27 cellular contexts compared by ENCODE assay signal in genomic region chrX:32562261-32562660, GRCh38.
"Had no signal": no experiment of that assay in that cellular context is flagged by ENCODE, and none has a peak within 500 bp of the region (broad histone marks: within the 10 kb centered on the region; RNA-seq: fewer than 3 reads in every experiment).

No MANE protein-coding gene starts in this region.

- H3K36me3 ChIP-seq: neural progenitor cell, ovary, prostate gland, right lobe of liver, stomach, thoracic aorta, thyroid gland, tibial nerve, upper lobe of left lung, uterus had no signal

- ATAC-seq: naive thymus-derived CD4-positive, alpha-beta T cell; natural killer cell; right cardiac atrium; right lobe of liver; stimulated activated effector memory CD8-positive, alpha-beta T cell treated with anti-CD3 and anti-CD28 coated beads, Interleukin-12 subunit alpha, Interleukin-12 subunit beta, amount 100 ng/mL, for 72 hours; stimulated activated naive B cell treated with anti-CD40 and anti-IgM and Interleukin-4, amounts not matched to agents 10 μg/mL and 1 μg/mL and 100 μg/mL, for 72 hours had no signal

- H3K27me3 Mint-ChIP-seq: naive thymus-derived CD4-positive, alpha-beta T cell; stimulated activated naive B cell treated with anti-CD40 and anti-IgM and Interleukin-4, amounts not matched to agents 10 μg/mL and 1 μg/mL and 100 μg/mL, for 72 hours; stimulated activated naive CD8-positive, alpha-beta T cell treated with anti-CD3 and anti-CD28 coated beads, Interleukin-15, Interleukin-2, amounts not matched to agents 100 ng/mL and 50 ng/mL, for 24 hours had no signal

- H3K4me1 Mint-ChIP-seq: naive thymus-derived CD4-positive, alpha-beta T cell; natural killer cell; nephron; neural progenitor cell; stimulated activated effector memory CD8-positive, alpha-beta T cell treated with anti-CD3 and anti-CD28 coated beads, Interleukin-12 subunit alpha, Interleukin-12 subunit beta, amount 100 ng/mL, for 72 hours; stimulated activated naive B cell treated with anti-CD40 and anti-IgM and Interleukin-4, amounts not matched to agents 10 μg/mL and 1 μg/mL and 100 μg/mL, for 72 hours had no signal

- H3K4me1 ChIP-seq: neural progenitor cell, prostate gland, right lobe of liver, sigmoid colon, stomach, thyroid gland, tibial nerve, upper lobe of left lung, uterus had no signal

- H3K9me3 Mint-ChIP-seq: nephron; neural progenitor cell; stimulated activated naive B cell treated with anti-CD40 and anti-IgM and Interleukin-4, amounts not matched to agents 10 μg/mL and 1 μg/mL and 100 μg/mL, for 72 hours; stimulated activated naive CD8-positive, alpha-beta T cell treated with anti-CD3 and anti-CD28 coated beads, Interleukin-15, Interleukin-2, amounts not matched to agents 100 ng/mL and 50 ng/mL, for 24 hours had no signal

- H3K9me3 ChIP-seq: ovary, prostate gland, right lobe of liver, sigmoid colon, thoracic aorta, thyroid gland, tibial nerve, upper lobe of left lung, uterus had no signal

- H3K27ac Mint-ChIP-seq: naive thymus-derived CD4-positive, alpha-beta T cell; natural killer cell; nephron; neural progenitor cell; stimulated activated effector memory CD8-positive, alpha-beta T cell treated with anti-CD3 and anti-CD28 coated beads, Interleukin-12 subunit alpha, Interleukin-12 subunit beta, amount 100 ng/mL, for 72 hours; stimulated activated naive B cell treated with anti-CD40 and anti-IgM and Interleukin-4, amounts not matched to agents 10 μg/mL and 1 μg/mL and 100 μg/mL, for 72 hours; stimulated activated naive CD8-positive, alpha-beta T cell treated with anti-CD3 and anti-CD28 coated beads, Interleukin-15, Interleukin-2, amounts not matched to agents 100 ng/mL and 50 ng/mL, for 24 hours had no signal

- DNase-seq: naive thymus-derived CD4-positive, alpha-beta T cell; natural killer cell; occipital lobe; ovary; retina; right cardiac atrium; right lobe of liver; sigmoid colon; small intestine; stimulated activated CD4-positive, alpha-beta T cell treated with anti-CD3 and anti-CD28 coated beads, Interleukin-15, amount 100 ng/mL, for 24 hours; stimulated activated CD4-positive, alpha-beta T cell treated with anti-CD3 and anti-CD28 coated beads, Interleukin-2, amount 100 ng/mL, for 24 hours; stimulated activated CD4-positive, alpha-beta T cell treated with anti-CD3 and anti-CD28 coated beads, Interleukin-2, amount 100 ng/mL, for 48 hours; stimulated activated CD4-positive, alpha-beta T cell treated with anti-CD3 and anti-CD28 coated beads, Interleukin-4, amount 100 ng/mL, for 24 hours; stimulated activated naive B cell treated with anti-CD40 and anti-IgM and Interleukin-4, amounts not matched to agents 10 μg/mL and 1 μg/mL and 100 μg/mL, for 72 hours; stimulated activated naive CD4-positive, alpha-beta T cell treated with Interleukin-2 at 50 U/mL for 16 hours; stomach; thyroid gland; trophoblast cell; upper lobe of left lung; uterus had no signal

- FAIRE-seq: small intestine had no signal

- H3K36me3 Mint-ChIP-seq: naive thymus-derived CD4-positive, alpha-beta T cell; natural killer cell; neural progenitor cell; stimulated activated effector memory CD8-positive, alpha-beta T cell treated with anti-CD3 and anti-CD28 coated beads, Interleukin-12 subunit alpha, Interleukin-12 subunit beta, amount 100 ng/mL, for 72 hours; stimulated activated naive B cell treated with anti-CD40 and anti-IgM and Interleukin-4, amounts not matched to agents 10 μg/mL and 1 μg/mL and 100 μg/mL, for 72 hours had no signal

- H3K4me3 ChIP-seq: neural progenitor cell, ovary, prostate gland, right lobe of liver, sigmoid colon, stomach, thoracic aorta, thyroid gland, tibial nerve, upper lobe of left lung, uterus had no signal

- H3K4me3 Mint-ChIP-seq: naive thymus-derived CD4-positive, alpha-beta T cell; natural killer cell; nephron; neural progenitor cell; stimulated activated effector memory CD8-positive, alpha-beta T cell treated with anti-CD3 and anti-CD28 coated beads, Interleukin-12 subunit alpha, Interleukin-12 subunit beta, amount 100 ng/mL, for 72 hours; stimulated activated naive B cell treated with anti-CD40 and anti-IgM and Interleukin-4, amounts not matched to agents 10 μg/mL and 1 μg/mL and 100 μg/mL, for 72 hours; stimulated activated naive CD8-positive, alpha-beta T cell treated with anti-CD3 and anti-CD28 coated beads, Interleukin-15, Interleukin-2, amounts not matched to agents 100 ng/mL and 50 ng/mL, for 24 hours had no signal

- H3K27me3 ChIP-seq: neural progenitor cell, ovary, right lobe of liver, sigmoid colon, stomach, thyroid gland, upper lobe of left lung, uterus had no signal
